In genomic region chr3:125231895-125232294, GRCh38 we compare ENCODE assay signal across 13 cellular contexts. TPM values are rescaled to one million over a fixed set of nuclear protein-coding genes. Genes with fewer than 3 reads are reported as not detected.
DNase-seq lines count a peak whose midpoint lies in the region; ATAC-seq and TF ChIP-seq lines count a peak whose summit lies in the region.
"Had no signal": no experiment of that assay in that cellular context is flagged by ENCODE, and none has a peak within 500 bp of the region (broad histone marks: within the 10 kb centered on the region; RNA-seq: fewer than 3 reads in every experiment).

No MANE protein-coding gene starts in this region.

- no peaks in the 10 kb centered on the region for H3K4me1 ChIP-seq in breast epithelium
- H3K4me1 ChIP-seq in foreskin keratinocyte = peaks cover 15% of the 10 kb centered on the region
- H3K4me1 ChIP-seq: BLaER1 treated with 17β-estradiol and CSF1 and Interleukin-3, amounts not matched to agents 10 nM and 100 nM had no signal

- no peaks in the 10 kb centered on the region for H3K36me3 ChIP-seq in breast epithelium

- DNase-seq in MCF 10A (ENCODE audit: unreplicated experiment) (peak; percentile 24), breast epithelium (ENCODE audit: low spot score in 2 of 2) (no peak), foreskin keratinocyte (peak; percentile 69 to 80), lower leg skin (ENCODE audit: low spot score in 2 of 2) (no peak), DMS 273 (lab: John Stamatoyannopoulos, UW; ENCODE audit: unreplicated experiment) (no peak)
- DNase-seq: activated CD4-positive, alpha-beta T cell treated with anti-CD3 and anti-CD28 coated beads for 48 hours; central memory CD4-positive, alpha-beta T cell; NCI-H1105 treated with DMSO at 0.1 percent for 48 hours; SHP77 treated with DMSO at 0.1 percent for 48 hours had no signal

- H3K4me3 ChIP-seq in breast epithelium = no peak overlapping the region
- H3K4me3 ChIP-seq in lower leg skin (ENCODE audit: low read depth, poor library complexity, severe bottlenecking) = no peak overlapping the region
- H3K4me3 ChIP-seq: BLaER1 treated with 17β-estradiol and CSF1 and Interleukin-3, amounts not matched to agents 10 nM and 100 nM had no signal

- POLR2A ChIA-PET in MCF 10A (lab: Yijun Ruan, JAX) = interaction anchor here (0.6 to 1.6 kb wide), 3 partner anchors 9 to 27 kb away, joined by 3 to 4 read pairs (median 3); no protein-coding TSS in a partner anchor

- 86 to 93% methylated on average over 3 of the region's 3 CpGs for WGBS in lower leg skin, 2 donors

- no peak overlapping the region for H3K4me3 Mint-ChIP-seq in MCF 10A (ENCODE audit: unreplicated experiment)
- no peak overlapping the region for H3K4me3 Mint-ChIP-seq in activated naive CD8-positive, alpha-beta T cell

- H3K9me3 Mint-ChIP-seq in MCF 10A (ENCODE audit: unreplicated experiment) = peaks cover 3% of the 10 kb centered on the region
- H3K9me3 Mint-ChIP-seq in activated naive CD8-positive, alpha-beta T cell (ENCODE audit: low read depth) = peaks cover 3% of the 10 kb centered on the region

- no peaks in the 10 kb centered on the region for H3K27me3 Mint-ChIP-seq in MCF 10A (ENCODE audit: insufficient read depth, unreplicated experiment)
- no peaks in the 10 kb centered on the region for H3K27me3 Mint-ChIP-seq in activated naive CD8-positive, alpha-beta T cell

- no peak for TF ChIP-seq POLR2A in breast epithelium (IDR thresholded peaks at IDR 0.05)
- no peak for TF ChIP-seq POLR2A in lower leg skin (IDR thresholded peaks at IDR 0.05)

- CTCF ChIA-PET in MCF 10A (lab: Yijun Ruan, JAX) = interaction anchor here (0.6 to 1.7 kb wide), 3 partner anchors 10 to 18 kb away, joined by 3 to 10 read pairs (median 4); no protein-coding TSS in a partner anchor

- H3K27ac ChIP-seq in breast epithelium (no peak overlapping the region), foreskin keratinocyte (no peak overlapping the region)
- H3K27ac ChIP-seq: BLaER1 treated with 17β-estradiol and CSF1 and Interleukin-3, amounts not matched to agents 10 nM and 100 nM had no signal

- H3K27ac Mint-ChIP-seq in MCF 10A (ENCODE audit: low read depth, unreplicated experiment) = no peak overlapping the region
- H3K27ac Mint-ChIP-seq in activated naive CD8-positive, alpha-beta T cell = peak overlapping the region; percentile 64

- peaks cover 23% of the 10 kb centered on the region for H3K36me3 Mint-ChIP-seq in MCF 10A (ENCODE audit: insufficient read depth, unreplicated experiment)
- H3K36me3 Mint-ChIP-seq in activated naive CD8-positive, alpha-beta T cell = peaks cover 32% of the 10 kb centered on the region

- BruUV-seq in MCF 10A (replicated peaks; lab: Mats Ljungman, UMichigan) = no TSS peak

- peaks cover 15% of the 10 kb centered on the region for H3K4me1 Mint-ChIP-seq in MCF 10A (ENCODE audit: insufficient read depth, unreplicated experiment)
- H3K4me1 Mint-ChIP-seq in activated naive CD8-positive, alpha-beta T cell (ENCODE audit: low read depth) = peaks cover 10% of the 10 kb centered on the region

- intact Hi-C loops in MCF 10A (cut with micrococcal nuclease) = no loop called here
- intact Hi-C loops in breast epithelium (cut with DNase I; ENCODE audit: low total_unique reads) = no loop called here
- intact Hi-C loops in lower leg skin (cut with DNase I; ENCODE audit: low total_unique reads) = no loop called here

- no peaks in the 10 kb centered on the region for H3K9me3 ChIP-seq in breast epithelium

- ATAC-seq in foreskin keratinocyte (peak; percentile 70), GM18511 (IDR thresholded peaks at IDR 0.05; ENCODE audit: unreplicated experiment) (no peak), HG02840 (IDR thresholded peaks at IDR 0.05; ENCODE audit: low FRiP score, unreplicated experiment) (no peak)

- H3K27me3 ChIP-seq in breast epithelium (no peaks in the 10 kb centered on the region), foreskin keratinocyte (no peaks in the 10 kb centered on the region)
- H3K27me3 ChIP-seq: BLaER1 treated with 17β-estradiol and CSF1 and Interleukin-3, amounts not matched to agents 10 nM and 100 nM had no signal

- no peak for TF ChIP-seq CTCF in MCF 10A (IDR thresholded peaks at IDR 0.05; ENCODE audit: unreplicated experiment)
- TF ChIP-seq CTCF in breast epithelium (IDR thresholded peaks at IDR 0.05) = no peak
- no peak for TF ChIP-seq CTCF in foreskin keratinocyte (conservative IDR thresholded peaks at IDR 0.05)
- TF ChIP-seq CTCF in lower leg skin (IDR thresholded peaks at IDR 0.05) = no peak

RNA-seq across cellular contexts. Expression of gene SLC12A8, which starts 19.3 kb away (rescaled TPM):
- total RNA-seq in MCF 10A (2022) = 8.5 and 13.0 TPM in 2 replicates
- total RNA-seq in breast epithelium = 10 to 100 TPM in 1 of 3 donors, 1 to 10 TPM in 1, under 1 TPM in 1; 0.48 to 12.5 (median 9.8) TPM
- 10.5 and 11.2 TPM in 2 replicates for total RNA-seq in foreskin keratinocyte
- polyA plus RNA-seq in foreskin keratinocyte = 6.0 and 6.9 TPM in 2 replicates
- 10 to 100 TPM in 1 of 4 donors, 1 to 10 TPM in 3; 2.3 to 13.1 (median 3.9) TPM for total RNA-seq in lower leg skin

Comparison
In these comparisons a context has a peak if more than half of its experiments do, and no peak if none do; other contexts are left out.
1. DNase-seq: peak in MCF 10A (single experiment) and foreskin keratinocyte (2 of 2); none in breast epithelium (0 of 2), lower leg skin (0 of 2) and DMS 273 (single experiment).